1 cellular context compared by ENCODE assay signal in the genomic region with DNA sequence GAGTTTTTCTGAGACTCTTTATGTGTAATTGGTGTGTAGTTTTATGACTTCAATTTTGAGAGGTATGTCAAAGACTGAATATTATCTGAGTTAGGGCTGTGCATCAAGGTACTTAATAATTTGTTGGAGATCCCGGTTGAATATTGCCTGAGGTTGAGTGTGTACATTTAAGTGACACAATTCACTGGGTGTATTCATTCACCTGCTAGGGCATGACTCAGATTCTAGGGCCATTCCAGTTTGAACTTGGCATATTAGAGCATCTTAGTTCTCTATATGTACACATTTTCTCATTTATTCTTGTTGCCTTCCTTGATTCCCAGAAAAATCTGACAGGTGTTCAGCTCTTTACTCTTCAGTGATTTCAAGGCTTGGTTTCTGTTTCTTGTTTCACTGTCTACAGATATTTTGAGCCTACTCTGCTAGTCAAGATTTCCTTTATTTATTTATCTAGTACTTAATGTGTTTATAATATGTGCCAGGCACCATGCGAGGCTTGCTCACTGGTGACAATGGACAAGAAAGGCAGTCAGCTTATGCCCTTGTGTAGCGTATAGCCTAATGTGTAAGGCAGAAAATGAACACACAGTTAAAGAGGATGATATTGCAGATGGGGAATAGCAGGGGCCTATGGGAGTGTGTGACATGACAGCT.
TF ChIP-seq lines count a peak whose summit lies in the region.

No MANE protein-coding gene starts in this region.

TF ChIP-seq in K562, 482 proteins besides CTCF, POLR2A, EP300 and RAD21:
- TF ChIP-seq, protein P1, sequence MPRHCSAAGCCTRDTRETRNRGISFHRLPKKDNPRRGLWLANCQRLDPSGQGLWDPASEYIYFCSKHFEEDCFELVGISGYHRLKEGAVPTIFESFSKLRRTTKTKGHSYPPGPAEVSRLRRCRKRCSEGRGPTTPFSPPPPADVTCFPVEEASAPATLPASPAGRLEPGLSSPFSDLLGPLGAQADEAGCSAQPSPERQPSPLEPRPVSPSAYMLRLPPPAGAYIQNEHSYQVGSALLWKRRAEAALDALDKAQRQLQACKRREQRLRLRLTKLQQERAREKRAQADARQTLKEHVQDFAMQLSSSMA (CRISPR knock-in tag; IDR thresholded peaks at IDR 0.05): no peak
- TF ChIP-seq, protein P2, sequence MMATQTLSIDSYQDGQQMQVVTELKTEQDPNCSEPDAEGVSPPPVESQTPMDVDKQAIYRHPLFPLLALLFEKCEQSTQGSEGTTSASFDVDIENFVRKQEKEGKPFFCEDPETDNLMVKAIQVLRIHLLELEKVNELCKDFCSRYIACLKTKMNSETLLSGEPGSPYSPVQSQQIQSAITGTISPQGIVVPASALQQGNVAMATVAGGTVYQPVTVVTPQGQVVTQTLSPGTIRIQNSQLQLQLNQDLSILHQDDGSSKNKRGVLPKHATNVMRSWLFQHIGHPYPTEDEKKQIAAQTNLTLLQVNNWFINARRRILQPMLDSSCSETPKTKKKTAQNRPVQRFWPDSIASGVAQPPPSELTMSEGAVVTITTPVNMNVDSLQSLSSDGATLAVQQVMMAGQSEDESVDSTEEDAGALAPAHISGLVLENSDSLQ (IDR thresholded peaks at IDR 0.05): peak; percentile 30; the same call in 1 of the 2 replicates
- TF ChIP-seq ZNF23 (CRISPR knock-in tag; IDR thresholded peaks at IDR 0.05) (no peak), ZNF644 (tag; IDR thresholded peaks at IDR 0.05; ENCODE audit: low read depth) (no peak), KLF13 (tag; IDR thresholded peaks at IDR 0.05; ENCODE audit: borderline replicate concordance, low read depth) (no peak), HDAC2 (IDR thresholded peaks at IDR 0.05) (no peak)
- TF ChIP-seq, protein P3, sequence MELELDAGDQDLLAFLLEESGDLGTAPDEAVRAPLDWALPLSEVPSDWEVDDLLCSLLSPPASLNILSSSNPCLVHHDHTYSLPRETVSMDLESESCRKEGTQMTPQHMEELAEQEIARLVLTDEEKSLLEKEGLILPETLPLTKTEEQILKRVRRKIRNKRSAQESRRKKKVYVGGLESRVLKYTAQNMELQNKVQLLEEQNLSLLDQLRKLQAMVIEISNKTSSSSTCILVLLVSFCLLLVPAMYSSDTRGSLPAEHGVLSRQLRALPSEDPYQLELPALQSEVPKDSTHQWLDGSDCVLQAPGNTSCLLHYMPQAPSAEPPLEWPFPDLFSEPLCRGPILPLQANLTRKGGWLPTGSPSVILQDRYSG (tag; conservative IDR thresholded peaks at IDR 0.05; ENCODE audit: low read depth): no peak
